ENCODE assay signal across 29 cellular contexts in genomic region chr4:142559986-142560385, GRCh38.
DNase-seq lines count a peak whose midpoint lies in the region; ATAC-seq and TF ChIP-seq lines count a peak whose summit lies in the region.
"Had no signal": no experiment of that assay in that cellular context is flagged by ENCODE, and none has a peak within 500 bp of the region (broad histone marks: within the 10 kb centered on the region; RNA-seq: fewer than 3 reads in every experiment).

No MANE protein-coding gene starts in this region.

- no peaks in the 10 kb centered on the region for H3K27me3 Mint-ChIP-seq in T-helper 1 cell treated with Interleukin-12 subunit alpha and Interleukin-12 subunit beta and Interleukin-4 antibody, amounts not matched to agents 30 μg/mL and 1 μg/mL, for 36 hours (ENCODE audit: low read depth)
- H3K27me3 Mint-ChIP-seq in CD4-positive, alpha-beta memory T cell, result no peaks in the 10 kb centered on the region
- H3K27me3 Mint-ChIP-seq in activated CD4-positive, alpha-beta memory T cell treated with anti-CD3 and anti-CD28 coated beads for 36 hours, result no peaks in the 10 kb centered on the region
- H3K27me3 Mint-ChIP-seq in mesothelial cell of epicardium (ENCODE audit: low read depth), result no peaks in the 10 kb centered on the region
- no peaks in the 10 kb centered on the region for H3K27me3 Mint-ChIP-seq in stimulated activated naive B cell treated with anti-CD40 and anti-IgM and Interleukin-4, amounts not matched to agents 10 μg/mL and 1 μg/mL and 100 μg/mL, for 72 hours
- H3K27me3 Mint-ChIP-seq: activated naive CD8-positive, alpha-beta T cell treated with anti-CD3 and anti-CD28 coated beads, Interleukin-2, amount 10 ng/mL, durations not matched to agents 7 days and 5 days; effector memory CD8-positive, alpha-beta T cell had no signal

- H3K4me1 Mint-ChIP-seq in T-helper 1 cell treated with Interleukin-12 subunit alpha and Interleukin-12 subunit beta and Interleukin-4 antibody, amounts not matched to agents 30 μg/mL and 1 μg/mL, for 36 hours (ENCODE audit: low read depth), result peaks cover 46% of the 10 kb centered on the region
- H3K4me1 Mint-ChIP-seq in CD4-positive, alpha-beta memory T cell, result peaks cover 62 to 87% (median 70%) of the 10 kb centered on the region in 4 donors
- peaks cover 75% of the 10 kb centered on the region for H3K4me1 Mint-ChIP-seq in activated CD4-positive, alpha-beta memory T cell treated with anti-CD3 and anti-CD28 coated beads for 36 hours (ENCODE audit: low read depth)
- H3K4me1 Mint-ChIP-seq in mesothelial cell of epicardium, result peaks cover 40% of the 10 kb centered on the region
- H3K4me1 Mint-ChIP-seq in stimulated activated naive B cell treated with anti-CD40 and anti-IgM and Interleukin-4, amounts not matched to agents 10 μg/mL and 1 μg/mL and 100 μg/mL, for 72 hours, result no peaks in the 10 kb centered on the region
- H3K4me1 Mint-ChIP-seq: CD14-positive monocyte, immature natural killer cell had no signal

- CTCF ChIA-PET in CD4-positive, alpha-beta memory T cell (lab: Charles Lee; ENCODE audit: partially characterized antibody), result interaction anchor here (1.5 kb wide), 1 partner anchor 153 kb away, joined by 4 read pairs; no protein-coding TSS in a partner anchor
- CTCF ChIA-PET in activated CD4-positive, alpha-beta memory T cell treated with anti-CD3 and anti-CD28 coated beads for 36 hours (lab: Charles Lee), result no interaction called here

- H3K4me3 Mint-ChIP-seq in T-helper 1 cell treated with Interleukin-12 subunit alpha and Interleukin-12 subunit beta and Interleukin-4 antibody, amounts not matched to agents 30 μg/mL and 1 μg/mL, for 36 hours, result no peak overlapping the region
- peak overlapping the region; percentile 13 to 79 (median 52) for H3K4me3 Mint-ChIP-seq in CD4-positive, alpha-beta memory T cell
- H3K4me3 Mint-ChIP-seq in activated CD4-positive, alpha-beta memory T cell treated with anti-CD3 and anti-CD28 coated beads for 36 hours, result peak overlapping the region; percentile 69
- no peak overlapping the region for H3K4me3 Mint-ChIP-seq in mesothelial cell of epicardium
- H3K4me3 Mint-ChIP-seq in stimulated activated naive B cell treated with anti-CD40 and anti-IgM and Interleukin-4, amounts not matched to agents 10 μg/mL and 1 μg/mL and 100 μg/mL, for 72 hours, result no peak overlapping the region
- H3K4me3 Mint-ChIP-seq: activated naive CD8-positive, alpha-beta T cell treated with anti-CD3 and anti-CD28 coated beads, Interleukin-2, amount 10 ng/mL, durations not matched to agents 7 days and 5 days; CD14-positive monocyte; effector memory CD8-positive, alpha-beta T cell; immature natural killer cell had no signal

- 94 to 95% methylated on average over 4 of the region's 4 CpGs for WGBS in thyroid gland, 2 donors

- no peak overlapping the region for H3K4me3 ChIP-seq in CD4-positive, alpha-beta memory T cell (ENCODE audit: low read length in 2 of 2)
- no peak overlapping the region for H3K4me3 ChIP-seq in thyroid gland (replicated peaks in 1 of 3)
- H3K4me3 ChIP-seq: ascending aorta, lung, pancreas, right atrium auricular region had no signal

- H3K27ac ChIP-seq in CD4-positive, alpha-beta memory T cell (ENCODE audit: low read depth, low read length), result no peak overlapping the region
- H3K27ac ChIP-seq in thyroid gland, result no peak overlapping the region
- H3K27ac ChIP-seq: ascending aorta, pancreas, right atrium auricular region, RWPE1 had no signal

- H3K36me3 Mint-ChIP-seq in T-helper 1 cell treated with Interleukin-12 subunit alpha and Interleukin-12 subunit beta and Interleukin-4 antibody, amounts not matched to agents 30 μg/mL and 1 μg/mL, for 36 hours (ENCODE audit: low read depth), result peaks cover 6% of the 10 kb centered on the region
- H3K36me3 Mint-ChIP-seq in CD4-positive, alpha-beta memory T cell, result peaks cover 2 to 10% of the 10 kb centered on the region in 2 donors
- H3K36me3 Mint-ChIP-seq in activated CD4-positive, alpha-beta memory T cell treated with anti-CD3 and anti-CD28 coated beads for 36 hours, result peaks cover 13% of the 10 kb centered on the region
- peaks cover 7% of the 10 kb centered on the region for H3K36me3 Mint-ChIP-seq in mesothelial cell of epicardium
- no peaks in the 10 kb centered on the region for H3K36me3 Mint-ChIP-seq in stimulated activated naive B cell treated with anti-CD40 and anti-IgM and Interleukin-4, amounts not matched to agents 10 μg/mL and 1 μg/mL and 100 μg/mL, for 72 hours
- H3K36me3 Mint-ChIP-seq: CD14-positive monocyte, immature natural killer cell had no signal

- H3K27ac Mint-ChIP-seq in T-helper 1 cell treated with Interleukin-12 subunit alpha and Interleukin-12 subunit beta and Interleukin-4 antibody, amounts not matched to agents 30 μg/mL and 1 μg/mL, for 36 hours, result peak overlapping the region; percentile 9
- H3K27ac Mint-ChIP-seq in CD4-positive, alpha-beta memory T cell, result peak overlapping the region; percentile 5 to 92 (median 75)
- H3K27ac Mint-ChIP-seq in activated CD4-positive, alpha-beta memory T cell treated with anti-CD3 and anti-CD28 coated beads for 36 hours, result peak overlapping the region; percentile 74
- H3K27ac Mint-ChIP-seq in mesothelial cell of epicardium, result peak overlapping the region; percentile 9
- H3K27ac Mint-ChIP-seq in stimulated activated naive B cell treated with anti-CD40 and anti-IgM and Interleukin-4, amounts not matched to agents 10 μg/mL and 1 μg/mL and 100 μg/mL, for 72 hours, result no peak overlapping the region
- H3K27ac Mint-ChIP-seq: activated naive CD8-positive, alpha-beta T cell treated with anti-CD3 and anti-CD28 coated beads, Interleukin-2, amount 10 ng/mL, durations not matched to agents 7 days and 5 days; CD14-positive monocyte; effector memory CD8-positive, alpha-beta T cell; immature natural killer cell had no signal

- H3K4me1 ChIP-seq in CD4-positive, alpha-beta memory T cell (ENCODE audit: insufficient read depth, low read length), result peaks cover 88% of the 10 kb centered on the region
- H3K4me1 ChIP-seq in thyroid gland, result no peaks in the 10 kb centered on the region
- H3K4me1 ChIP-seq: ascending aorta, right atrium auricular region had no signal

- TF ChIP-seq CTCF in mesothelial cell of epicardium (IDR thresholded peaks at IDR 0.05; ENCODE audit: unreplicated experiment), result no peak
- TF ChIP-seq CTCF in thyroid gland (IDR thresholded peaks at IDR 0.05), result no peak

- H3K27me3 ChIP-seq in CD4-positive, alpha-beta memory T cell (ENCODE audit: insufficient read depth, low read length), result no peaks in the 10 kb centered on the region
- no peaks in the 10 kb centered on the region for H3K27me3 ChIP-seq in thyroid gland
- H3K27me3 ChIP-seq: ascending aorta, pancreas, right atrium auricular region had no signal

- H3K9me3 ChIP-seq in CD4-positive, alpha-beta memory T cell (ENCODE audit: control insufficient read depth in 1 of 2, low read length in 2 of 2), result no peaks in the 10 kb centered on the region
- H3K9me3 ChIP-seq in thyroid gland, result no peaks in the 10 kb centered on the region
- H3K9me3 ChIP-seq: ascending aorta, pancreas, right atrium auricular region had no signal

- H3K36me3 ChIP-seq in CD4-positive, alpha-beta memory T cell (ENCODE audit: insufficient read depth, low read length), result no peaks in the 10 kb centered on the region
- H3K36me3 ChIP-seq in thyroid gland, result no peaks in the 10 kb centered on the region
- H3K36me3 ChIP-seq: ascending aorta, pancreas, right atrium auricular region had no signal

- intact Hi-C loops in CD4-positive, alpha-beta memory T cell (cut with micrococcal nuclease), result no loop called here
- intact Hi-C loops in activated CD4-positive, alpha-beta memory T cell treated with anti-CD3 and anti-CD28 coated beads for 36 hours (cut with micrococcal nuclease), result loop anchor here (10.0 kb wide), 1 partner anchor 925 kb away; the partner anchor contains the start of gene IL15
- intact Hi-C loops in thyroid gland (cut with DNase I), result no loop called here

- no peak for ATAC-seq in stimulated activated naive B cell treated with anti-CD40 and anti-IgM and Interleukin-4, amounts not matched to agents 10 μg/mL and 1 μg/mL and 100 μg/mL, for 72 hours (replicated peaks)
- ATAC-seq: effector memory CD8-positive, alpha-beta T cell; left cardiac atrium; pancreas had no signal

- no peaks in the 10 kb centered on the region for H3K9me3 Mint-ChIP-seq in T-helper 1 cell treated with Interleukin-12 subunit alpha and Interleukin-12 subunit beta and Interleukin-4 antibody, amounts not matched to agents 30 μg/mL and 1 μg/mL, for 36 hours
- H3K9me3 Mint-ChIP-seq in CD4-positive, alpha-beta memory T cell, result peaks cover 0 to 3% (median 0%) of the 10 kb centered on the region in 8 donors
- no peaks in the 10 kb centered on the region for H3K9me3 Mint-ChIP-seq in activated CD4-positive, alpha-beta memory T cell treated with anti-CD3 and anti-CD28 coated beads for 36 hours
- peaks cover 11% of the 10 kb centered on the region for H3K9me3 Mint-ChIP-seq in mesothelial cell of epicardium
- peaks cover 0 to 2% of the 10 kb centered on the region in 2 donors for H3K9me3 Mint-ChIP-seq in stimulated activated naive B cell treated with anti-CD40 and anti-IgM and Interleukin-4, amounts not matched to agents 10 μg/mL and 1 μg/mL and 100 μg/mL, for 72 hours
- H3K9me3 Mint-ChIP-seq: effector memory CD8-positive, alpha-beta T cell had no signal

- DNase-seq in T-helper 1 cell, result no peak
- DNase-seq in CD4-positive, alpha-beta memory T cell, result no peak
- DNase-seq in activated CD4-positive, alpha-beta memory T cell treated with anti-CD3 and anti-CD28 coated beads for 36 hours, result no peak
- no peak for DNase-seq in mesothelial cell of epicardium (ENCODE audit: low spot score in 2 of 2, unreplicated experiment in 2 of 2)
- DNase-seq in thyroid gland, result no peak
- no peak for DNase-seq in KG1 (lab: John Stamatoyannopoulos, UW)
- no peak for DNase-seq in stimulated activated naive B cell treated with anti-CD40 and anti-IgM and Interleukin-4, amounts not matched to agents 10 μg/mL and 1 μg/mL and 100 μg/mL, for 72 hours
- DNase-seq: activated CD4-positive, alpha-beta T cell treated with anti-CD3 and anti-CD28 coated beads for 1 hour; activated naive CD8-positive, alpha-beta T cell treated with anti-CD3 and anti-CD28 coated beads, Interleukin-2, amount 10 ng/mL, durations not matched to agents 7 days and 5 days; Calu3; cortex of kidney; DMS79; effector memory CD8-positive, alpha-beta T cell; erythroblast; GF-D8; immature natural killer cell; IMR-90; left cardiac atrium; NCI-H146; NCI-H2107; pancreas; small intestine; stimulated activated naive CD4-positive, alpha-beta T cell had no signal

- TF ChIP-seq POLR2A in thyroid gland (IDR thresholded peaks at IDR 0.05), result no peak

- POLR2A ChIA-PET in CD4-positive, alpha-beta memory T cell (lab: Charles Lee; ENCODE audit: partially characterized antibody), result interaction anchor here (1.0 to 1.7 kb wide), 2 partner anchors 173 to 205 kb away, joined by 4 to 7 read pairs; no protein-coding TSS in a partner anchor
- POLR2A ChIA-PET in activated CD4-positive, alpha-beta memory T cell treated with anti-CD3 and anti-CD28 coated beads for 36 hours (lab: Charles Lee), result interaction anchor here (0.6 kb wide), 1 partner anchor 143 kb away, joined by 3 read pairs; no protein-coding TSS in a partner anchor

Comparison
In these comparisons a context has a peak if more than half of its experiments do, and no peak if none do; other contexts are left out.
1. H3K4me3 Mint-ChIP-seq: peak in CD4-positive, alpha-beta memory T cell (8 of 8) and activated CD4-positive, alpha-beta memory T cell treated with anti-CD3 and anti-CD28 coated beads for 36 hours (single experiment); none in T-helper 1 cell treated with Interleukin-12 subunit alpha and Interleukin-12 subunit beta and Interleukin-4 antibody, amounts not matched to agents 30 μg/mL and 1 μg/mL, for 36 hours (single experiment), mesothelial cell of epicardium (single experiment) and stimulated activated naive B cell treated with anti-CD40 and anti-IgM and Interleukin-4, amounts not matched to agents 10 μg/mL and 1 μg/mL and 100 μg/mL, for 72 hours (0 of 2).